ENCODE assay signal across 8 cellular contexts in the genomic region with DNA sequence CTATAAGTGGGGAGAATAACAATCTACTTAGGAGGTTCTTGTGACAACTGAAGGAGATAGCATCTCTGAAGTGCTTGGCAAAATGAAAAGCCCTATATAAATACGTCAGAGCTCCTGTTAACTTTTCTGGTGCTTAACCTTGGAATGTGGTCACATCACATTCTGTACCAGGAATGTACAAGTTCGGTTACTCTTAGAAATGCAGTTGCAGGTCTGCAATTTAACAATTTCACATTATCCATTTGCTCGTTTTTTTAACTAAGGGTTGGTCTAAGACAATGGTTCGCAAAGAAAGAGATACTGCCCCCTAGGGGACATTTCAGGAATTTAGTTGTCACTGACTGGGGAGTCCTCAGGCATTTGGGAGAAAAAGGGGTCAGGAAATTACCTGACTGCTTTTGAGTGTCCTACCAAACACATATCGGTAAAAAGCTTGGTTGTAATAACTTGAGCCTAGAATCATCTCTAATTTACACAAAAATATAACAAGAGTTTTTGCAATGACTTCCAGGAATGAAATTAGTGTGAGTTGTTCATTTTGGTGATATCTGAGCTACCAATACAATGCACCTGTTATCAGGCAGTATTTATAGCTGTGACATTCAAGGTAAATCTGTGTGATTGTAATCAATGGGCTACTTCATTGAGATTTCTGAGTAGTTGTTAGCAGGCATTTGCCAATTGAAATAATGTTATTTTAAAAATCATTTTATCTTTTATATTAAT. TPM values are rescaled to one million over a fixed set of nuclear protein-coding genes. Genes with fewer than 3 reads are reported as not detected.
DNase-seq lines count a peak whose midpoint lies in the region; ATAC-seq, FAIRE-seq and TF ChIP-seq lines count a peak whose summit lies in the region.

No MANE protein-coding gene starts in this region.

- no peak for FAIRE-seq in D721Med (lab: Jason Lieb, UNC)

- TF ChIP-seq CTCF in D721Med (IDR thresholded peaks at IDR 0.05; ENCODE audit: insufficient read depth, missing control alignments) (peak; percentile 65), astrocyte of the spinal cord (IDR thresholded peaks at IDR 0.05; ENCODE audit: low read depth, low read length) (peak; percentile 81)

- DNase-seq in D721Med (ENCODE audit: insufficient read length, low spot score) (no peak), GM19238 (ENCODE audit: insufficient read length, low spot score) (peak; percentile 46), KG1 (lab: John Stamatoyannopoulos, UW) (peak; percentile 13), SHP77 treated with DMSO at 0.1 percent for 48 hours (lab: John Stamatoyannopoulos, UW) (peak; percentile 32), astrocyte of the spinal cord (ENCODE audit: low read depth, low spot score) (peak; percentile 75), iPS-NIHi11 (ENCODE audit: low spot score) (peak; percentile 59)
- peak in 2 of 3 donors; percentile 57 to 71 for DNase-seq in stimulated activated CD4-positive, alpha-beta T cell treated with anti-CD3 and anti-CD28 coated beads, TNF-alpha, amount 100 ng/mL, for 48 hours (ENCODE audit: low read depth in 3 of 3)

- no peak overlapping the region for H3K4me3 ChIP-seq in astrocyte of the spinal cord (ENCODE audit: low read depth, low read length)

- in situ Hi-C loops in astrocyte of the spinal cord (cut with HindIII; ENCODE audit: low sequenced_read_pairs): no loop called here

- ATAC-seq in esophagus mucosa: no peak

RNA-seq across cellular contexts. Expression of gene HBEGF, which starts 5.4 kb away (rescaled TPM):
- 62.1 TPM for total RNA-seq in esophagus mucosa

RNA-seq across cellular contexts. Expression of gene SLC4A9, which starts 8.2 kb away (rescaled TPM):
- 0.08 TPM for total RNA-seq in esophagus mucosa

RNA-seq across cellular contexts. Expression of gene PFDN1, which starts 48.9 kb away (rescaled TPM):
- 33.5 TPM for total RNA-seq in esophagus mucosa

RNA-seq across cellular contexts. Expression of gene ANKHD1, which starts 49.9 kb away (rescaled TPM):
- 73.1 TPM for total RNA-seq in esophagus mucosa
